ENCODE assay signal across 19 cellular contexts in genomic region chr5:436641-436975, GRCh38.
"Had no signal": no experiment of that assay in that cellular context is flagged by ENCODE, and none has a peak within 500 bp of the region (broad histone marks: within the 10 kb centered on the region; RNA-seq: fewer than 3 reads in every experiment).

No MANE protein-coding gene starts in this region.

- ATAC-seq: gastroesophageal sphincter, left ventricle myocardium superior, sciatic nerve had no signal

- H3K27ac ChIP-seq: adrenal gland, breast epithelium, esophagus muscularis mucosa, gastroesophageal sphincter, heart left ventricle, ovary, vagina had no signal

- H3K4me1 ChIP-seq: breast epithelium, vagina had no signal

- H3K4me3 ChIP-seq: adrenal gland, breast epithelium, esophagus muscularis mucosa, gastroesophageal sphincter, heart left ventricle, ovary, vagina had no signal

- H3K36me3 Mint-ChIP-seq: activated naive CD4-positive, alpha-beta T cell treated with anti-CD3 and anti-CD28 coated beads, Interleukin-2, amount 50 U/mL, for 72 hours had no signal

- H3K36me3 ChIP-seq: adrenal gland, breast epithelium, esophagus muscularis mucosa, gastroesophageal sphincter, heart left ventricle, ovary, vagina had no signal

- H3K4me3 Mint-ChIP-seq: activated B cell treated with CpG ODN at 0.5 μM for 24 hours; activated T-cell treated with anti-CD3 and anti-CD28 coated beads, Interleukin-2, amount 50 U/mL, for 4 hours; dendritic cell treated with granulocyte-macrophage colony-stimulating factor and Interleukin-4, amounts not matched to agents 40 ng/mL and 50 ng/mL, for 4 days had no signal

- H3K27ac Mint-ChIP-seq: activated B cell treated with CpG ODN at 0.5 μM for 24 hours; dendritic cell treated with granulocyte-macrophage colony-stimulating factor and Interleukin-4, amounts not matched to agents 40 ng/mL and 50 ng/mL, for 4 days had no signal

- H3K27me3 ChIP-seq: adrenal gland, breast epithelium, ovary, vagina had no signal

- H3K9me3 Mint-ChIP-seq: activated B cell treated with CpG ODN at 0.5 μM for 24 hours; activated naive CD4-positive, alpha-beta T cell treated with anti-CD3 and anti-CD28 coated beads, Interleukin-2, amount 50 U/mL, for 72 hours; activated T-cell treated with anti-CD3 and anti-CD28 coated beads, Interleukin-2, amount 50 U/mL, for 4 hours; dendritic cell treated with granulocyte-macrophage colony-stimulating factor and Interleukin-4, amounts not matched to agents 40 ng/mL and 50 ng/mL, for 4 days had no signal

- DNase-seq: activated CD4-positive, alpha-beta T cell treated with anti-CD3 and anti-CD28 coated beads, Interleukin-2, amount 50 U/mL, for 1 hour; activated gamma-delta T cell treated with Interleukin-2 at 50 U/mL for 16 hours; activated T-cell treated with anti-CD3 and anti-CD28 coated beads, Interleukin-2, amount 50 U/mL, for 4 hours; effector CD8-positive, alpha-beta T cell; kidney glomerular epithelial cell; stimulated activated CD4-positive, alpha-beta T cell treated with anti-CD3 and anti-CD28 coated beads, Interleukin-4, amount 100 ng/mL, for 4 hours; stimulated activated naive CD4-positive, alpha-beta T cell had no signal

- H3K27me3 Mint-ChIP-seq: dendritic cell treated with granulocyte-macrophage colony-stimulating factor and Interleukin-4, amounts not matched to agents 40 ng/mL and 50 ng/mL, for 4 days had no signal

- H3K9me3 ChIP-seq: adrenal gland, breast epithelium, esophagus muscularis mucosa, gastroesophageal sphincter, heart left ventricle, ovary, vagina had no signal
